Comparison of ENCODE assay signal across 19 cellular contexts in the genomic region with DNA sequence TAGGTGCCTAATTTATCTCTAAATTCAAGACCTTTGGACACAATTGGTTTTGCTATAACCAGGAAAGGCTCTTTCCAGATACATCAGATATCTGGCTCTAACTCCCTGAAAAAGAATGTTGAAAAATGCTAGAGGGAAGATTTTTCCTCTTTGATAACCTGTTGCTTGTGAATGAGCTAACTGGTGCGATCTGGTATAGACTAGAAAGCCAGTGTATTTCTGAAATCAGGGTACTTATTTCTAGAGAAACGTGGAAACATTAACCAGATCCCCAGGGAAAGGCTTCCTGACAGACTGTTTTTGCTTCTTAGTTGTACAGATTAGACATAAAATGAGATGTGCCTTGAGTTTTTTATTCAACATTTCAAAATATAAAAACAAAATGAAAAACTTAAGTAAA.
DNase-seq lines count a peak whose midpoint lies in the region; ATAC-seq, FAIRE-seq and TF ChIP-seq lines count a peak whose summit lies in the region.
"Had no signal": no experiment of that assay in that cellular context is flagged by ENCODE, and none has a peak within 500 bp of the region (broad histone marks: within the 10 kb centered on the region; RNA-seq: fewer than 3 reads in every experiment).

No MANE protein-coding gene starts in this region.

- DNase-seq in body of pancreas (no peak), left kidney (ENCODE audit: low read depth, low spot score) (peak; percentile 40), neuronal stem cell (ENCODE audit: low spot score) (no peak), RCC 7860 (ENCODE audit: low spot score) (no peak), prostate gland (ENCODE audit: low spot score) (no peak), erythroblast (lab: John Stamatoyannopoulos, UW) (no peak)
- DNase-seq: Caco-2; CD4-positive, CD25-positive, alpha-beta regulatory T cell; CD8-positive, alpha-beta T cell; DMS153; DND-41; H9 had no signal

- no peaks in the 10 kb centered on the region for H3K36me3 ChIP-seq in body of pancreas (replicated peaks in 1 of 2; ENCODE audit: insufficient read depth in 1 of 2, low read depth in 2 of 2)
- H3K36me3 ChIP-seq in neuronal stem cell (replicated peaks in 1 of 2; ENCODE audit: control insufficient read depth in 2 of 2, insufficient read depth in 2 of 2, low read length in 2 of 2), result no peaks in the 10 kb centered on the region
- no peaks in the 10 kb centered on the region for H3K36me3 ChIP-seq in prostate gland
- H3K36me3 ChIP-seq: BLaER1 had no signal

- H3K9me3 ChIP-seq in body of pancreas (no peaks in the 10 kb centered on the region), neuronal stem cell (replicated peaks in 1 of 2; ENCODE audit: control insufficient read depth in 2 of 2, insufficient read depth in 1 of 2, low read depth in 1 of 2, low read length in 2 of 2) (no peaks in the 10 kb centered on the region), prostate gland (no peaks in the 10 kb centered on the region)
- H3K9me3 ChIP-seq: BLaER1, Caco-2 had no signal

- intact Hi-C loops in body of pancreas (cut with DNase I), result no loop called here
- intact Hi-C loops in prostate gland (cut with DNase I), result no loop called here

- no peak overlapping the region for H2BK5ac ChIP-seq in neuronal stem cell (ENCODE audit: low read length)

- no peak overlapping the region for H2AK5ac ChIP-seq in neuronal stem cell (ENCODE audit: low read depth, low read length)

- no peak overlapping the region for H2BK12ac ChIP-seq in neuronal stem cell (ENCODE audit: low read length)

- H3K27me3 ChIP-seq in body of pancreas (no peaks in the 10 kb centered on the region), neuronal stem cell (ENCODE audit: control insufficient read depth in 3 of 3, insufficient read depth in 3 of 3, low read depth in 1 of 3, low read length in 3 of 3) (no peaks in the 10 kb centered on the region), prostate gland (replicated peaks; ENCODE audit: insufficient read depth) (no peaks in the 10 kb centered on the region)
- H3K27me3 ChIP-seq: BLaER1 had no signal

- H2AFZ ChIP-seq in neuronal stem cell (ENCODE audit: low read length), result peak overlapping the region; percentile 29
- H2AFZ ChIP-seq: GM23338 had no signal

- no peak for FAIRE-seq in RCC 7860 (lab: Jason Lieb, UNC)
- FAIRE-seq: G401.6, GM12892, GM19239 had no signal

- no peak overlapping the region for H3K4ac ChIP-seq in neuronal stem cell (ENCODE audit: low read length)

- H3K4me2 ChIP-seq in neuronal stem cell (ENCODE audit: insufficient read depth, low read length, poor library complexity, severe bottlenecking), result no peak overlapping the region
- H3K4me2 ChIP-seq: BLaER1, GM23338 had no signal

- H3K4me3 ChIP-seq in body of pancreas, result no peak overlapping the region
- no peak overlapping the region for H3K4me3 ChIP-seq in neuronal stem cell (ENCODE audit: low read length in 2 of 2)
- no peak overlapping the region for H3K4me3 ChIP-seq in prostate gland
- H3K4me3 ChIP-seq: BLaER1, GM23338 had no signal

- H3K79me1 ChIP-seq in neuronal stem cell (ENCODE audit: low read depth, low read length), result no peaks in the 10 kb centered on the region

- TF ChIP-seq POLR2A in body of pancreas (IDR thresholded peaks at IDR 0.05), result no peak
- no peak for TF ChIP-seq POLR2A in prostate gland (IDR thresholded peaks at IDR 0.05)
- no peak for TF ChIP-seq POLR2A in erythroblast (IDR thresholded peaks at IDR 0.05; ENCODE audit: low read length)

- H3K18ac ChIP-seq in neuronal stem cell (ENCODE audit: low read length), result no peak overlapping the region

- no peak overlapping the region for H2BK15ac ChIP-seq in neuronal stem cell (ENCODE audit: low read length)

- no peak overlapping the region for H3K14ac ChIP-seq in neuronal stem cell (ENCODE audit: low read length)

- peak; percentile 27 for ATAC-seq in body of pancreas
- ATAC-seq: CD8-positive, alpha-beta T cell; GM23338; HCT116 had no signal

- no peak overlapping the region for H3K23ac ChIP-seq in neuronal stem cell (ENCODE audit: low read depth, low read length, poor library complexity)

- H3K4me1 ChIP-seq in body of pancreas (no peaks in the 10 kb centered on the region), neuronal stem cell (ENCODE audit: control insufficient read depth in 2 of 2, insufficient read depth in 1 of 2, low read depth in 1 of 2, low read length in 2 of 2) (no peaks in the 10 kb centered on the region), prostate gland (replicated peaks) (no peaks in the 10 kb centered on the region)
- H3K4me1 ChIP-seq: BLaER1 had no signal

- H4K8ac ChIP-seq in neuronal stem cell (ENCODE audit: low read depth, low read length), result no peak overlapping the region

- H4K91ac ChIP-seq in neuronal stem cell (ENCODE audit: low read depth, low read length, poor library complexity), result no peak overlapping the region

- peak overlapping the region in 2 of 4 donors; percentile 6 to 45 for H3K27ac ChIP-seq in body of pancreas
- no peak overlapping the region for H3K27ac ChIP-seq in neuronal stem cell (replicated peaks; ENCODE audit: low read length)
- no peak overlapping the region for H3K27ac ChIP-seq in prostate gland
- H3K27ac ChIP-seq: BLaER1, C4-2B had no signal

- no peak overlapping the region for H2BK120ac ChIP-seq in neuronal stem cell (ENCODE audit: low read depth, low read length)

- TF ChIP-seq CTCF in body of pancreas (IDR thresholded peaks at IDR 0.05) (no peak), prostate gland (IDR thresholded peaks at IDR 0.05) (no peak)

- WGBS in body of pancreas, 2 donors, result 36% methylated on average over 2 of the region's 2 CpGs
- WGBS in neuronal stem cell (ENCODE audit: extremely low coverage in 2 of 2, insufficient read length in 2 of 2, insufficient replicate concordance in 1 of 2), 2 donors, result no CpG with 5 or more reads among the region's 2 CpGs
- 82% methylated on average over 2 of the region's 2 CpGs for WGBS in prostate gland

- H3K9ac ChIP-seq in neuronal stem cell (ENCODE audit: low read depth, low read length, poor library complexity), result no peak overlapping the region
- H3K9ac ChIP-seq: BLaER1 had no signal
